In genomic region chr6:14924126-14925024, GRCh38 we compare ENCODE assay signal across 11 cellular contexts.
DNase-seq lines count a peak whose midpoint lies in the region; FAIRE-seq and TF ChIP-seq lines count a peak whose summit lies in the region.
"Had no signal": no experiment of that assay in that cellular context is flagged by ENCODE, and none has a peak within 500 bp of the region (broad histone marks: within the 10 kb centered on the region; RNA-seq: fewer than 3 reads in every experiment).

No MANE protein-coding gene starts in this region.

- H3K4me1 Mint-ChIP-seq in brain = peaks cover 62% of the 10 kb centered on the region
- no peaks in the 10 kb centered on the region for H3K4me1 Mint-ChIP-seq in activated CD4-positive, alpha-beta T cell treated with anti-CD3 and anti-CD28 coated beads, Interleukin-2, amount 10 ng/mL, durations not matched to agents 7 days and 5 days

- H3K14ac ChIP-seq in trophoblast cell (ENCODE audit: low read length) = no peak overlapping the region

- H3K27me3 Mint-ChIP-seq in brain = peaks cover 10% of the 10 kb centered on the region
- H3K27me3 Mint-ChIP-seq in activated CD4-positive, alpha-beta T cell treated with anti-CD3 and anti-CD28 coated beads, Interleukin-2, amount 10 ng/mL, durations not matched to agents 7 days and 5 days = peaks cover 3% of the 10 kb centered on the region
- H3K27me3 Mint-ChIP-seq: naive thymus-derived CD8-positive, alpha-beta T cell had no signal

- TF ChIP-seq POLR2A in uterus (IDR thresholded peaks at IDR 0.05) = no peak
- TF ChIP-seq POLR2A in GM12892 (IDR thresholded peaks at IDR 0.05; ENCODE audit: low read depth, low read length) = no peak

- no peak overlapping the region for H2AK5ac ChIP-seq in trophoblast cell (ENCODE audit: low read length)

- no peaks in the 10 kb centered on the region for H3K9me3 ChIP-seq in trophoblast cell (ENCODE audit: insufficient read depth, low read depth, low read length)
- no peaks in the 10 kb centered on the region for H3K9me3 ChIP-seq in uterus

- peak overlapping the region in 3 of 5 experiments; percentile 25 to 78 (median 76) for H3K27ac Mint-ChIP-seq in brain
- no peak overlapping the region for H3K27ac Mint-ChIP-seq in activated CD4-positive, alpha-beta T cell treated with anti-CD3 and anti-CD28 coated beads, Interleukin-2, amount 10 ng/mL, durations not matched to agents 7 days and 5 days
- H3K27ac Mint-ChIP-seq: naive thymus-derived CD8-positive, alpha-beta T cell had no signal

- H4K8ac ChIP-seq in trophoblast cell (ENCODE audit: low read depth, low read length) = no peak overlapping the region

- no peak overlapping the region for H3K4ac ChIP-seq in trophoblast cell (ENCODE audit: low read depth, low read length)

- H2AFZ ChIP-seq in trophoblast cell (ENCODE audit: insufficient read depth, low read length, poor library complexity) = no peak overlapping the region

- H3K9ac ChIP-seq in trophoblast cell (ENCODE audit: low read length) = no peak overlapping the region

- no peak overlapping the region for H3K27ac ChIP-seq in trophoblast cell (ENCODE audit: low read depth, low read length)
- no peak overlapping the region for H3K27ac ChIP-seq in uterus

- H3K18ac ChIP-seq in trophoblast cell (ENCODE audit: low read length) = no peak overlapping the region

- POLR2A ChIA-PET in activated CD4-positive, alpha-beta T cell treated with anti-CD3 and anti-CD28 coated beads, Interleukin-2, amount 10 ng/mL, durations not matched to agents 7 days and 5 days (lab: Charles Lee) = no interaction called here

- H3K4me3 ChIP-seq in trophoblast cell (ENCODE audit: low read depth, low read length) (no peak overlapping the region), uterus (no peak overlapping the region)

- FAIRE-seq in GM12892 (lab: Jason Lieb, UNC) = no peak
- FAIRE-seq: keratinocyte had no signal

- no peaks in the 10 kb centered on the region for H3K36me3 Mint-ChIP-seq in brain
- no peaks in the 10 kb centered on the region for H3K36me3 Mint-ChIP-seq in activated CD4-positive, alpha-beta T cell treated with anti-CD3 and anti-CD28 coated beads, Interleukin-2, amount 10 ng/mL, durations not matched to agents 7 days and 5 days (ENCODE audit: low read depth)
- H3K36me3 Mint-ChIP-seq: naive thymus-derived CD8-positive, alpha-beta T cell had no signal

- WGBS in trophoblast cell (ENCODE audit: extremely low coverage, insufficient coverage, insufficient read length) = no CpG with 5 or more reads among the region's 14 CpGs

- no peaks in the 10 kb centered on the region for H3K79me2 ChIP-seq in trophoblast cell (ENCODE audit: control insufficient read depth, insufficient read depth, low read length, poor library complexity)

- no peak overlapping the region for H4K12ac ChIP-seq in trophoblast cell (ENCODE audit: low read depth, low read length)

- no peaks in the 10 kb centered on the region for H3K79me1 ChIP-seq in trophoblast cell (ENCODE audit: low read length)

- DNase-seq in LHCN-M2 (ENCODE audit: low read depth) = peak; percentile 68
- peak; percentile 93 for DNase-seq in NCI-H2196 treated with DMSO at 0.1 percent for 48 hours (lab: John Stamatoyannopoulos, UW; ENCODE audit: unreplicated experiment)
- DNase-seq in trophoblast cell = peak; percentile 91 to 94
- DNase-seq in activated CD4-positive, alpha-beta T cell treated with anti-CD3 and anti-CD28 coated beads, Interleukin-2, amount 10 ng/mL, durations not matched to agents 7 days and 5 days = no peak
- no peak for DNase-seq in uterus
- no peak for DNase-seq in GM12892 (ENCODE audit: insufficient read length)
- DNase-seq in stimulated activated naive CD4-positive, alpha-beta T cell treated with Interleukin-2 at 50 U/mL for 16 hours (lab: John Stamatoyannopoulos, UW) = no peak
- DNase-seq: naive thymus-derived CD8-positive, alpha-beta T cell; Right ventricle myocardium superior had no signal

- no peaks in the 10 kb centered on the region for H3K27me3 ChIP-seq in trophoblast cell (ENCODE audit: insufficient read depth, low read length)
- no peaks in the 10 kb centered on the region for H3K27me3 ChIP-seq in uterus

- H3K23ac ChIP-seq in trophoblast cell (ENCODE audit: low read length) = no peak overlapping the region

- TF ChIP-seq CTCF in brain (conservative IDR thresholded peaks at IDR 0.05) (no peak), uterus (IDR thresholded peaks at IDR 0.05) (no peak)

- no peak overlapping the region for H2BK12ac ChIP-seq in trophoblast cell (ENCODE audit: low read length)

- intact Hi-C loops in uterus (cut with DNase I; ENCODE audit: low total_unique reads) = no loop called here

- CTCF ChIA-PET in activated CD4-positive, alpha-beta T cell treated with anti-CD3 and anti-CD28 coated beads, Interleukin-2, amount 10 ng/mL, durations not matched to agents 7 days and 5 days (lab: Charles Lee) = no interaction called here

- no peak overlapping the region for H4K91ac ChIP-seq in trophoblast cell (ENCODE audit: low read depth, low read length)

- no peak overlapping the region for H2BK5ac ChIP-seq in trophoblast cell (ENCODE audit: low read depth, low read length, poor library complexity)

- H3K36me3 ChIP-seq in trophoblast cell (ENCODE audit: control insufficient read depth in 1 of 2, insufficient read depth in 2 of 2, low read length in 2 of 2) (no peaks in the 10 kb centered on the region), uterus (no peaks in the 10 kb centered on the region)

- no peak overlapping the region for H2BK120ac ChIP-seq in trophoblast cell (ENCODE audit: insufficient read depth, low read length, poor library complexity)

- peak overlapping the region in 3 of 5 experiments; percentile 24 to 51 (median 28) for H3K4me3 Mint-ChIP-seq in brain
- no peak overlapping the region for H3K4me3 Mint-ChIP-seq in activated CD4-positive, alpha-beta T cell treated with anti-CD3 and anti-CD28 coated beads, Interleukin-2, amount 10 ng/mL, durations not matched to agents 7 days and 5 days
- H3K4me3 Mint-ChIP-seq: naive thymus-derived CD8-positive, alpha-beta T cell had no signal

- H3K9me3 Mint-ChIP-seq in brain = peaks cover 0 to 6% (median 0%) of the 10 kb centered on the region in 5 experiments
- H3K9me3 Mint-ChIP-seq in activated CD4-positive, alpha-beta T cell treated with anti-CD3 and anti-CD28 coated beads, Interleukin-2, amount 10 ng/mL, durations not matched to agents 7 days and 5 days = no peaks in the 10 kb centered on the region
- H3K9me3 Mint-ChIP-seq: naive thymus-derived CD8-positive, alpha-beta T cell had no signal

- H3K4me2 ChIP-seq in trophoblast cell (ENCODE audit: low read length) = no peak overlapping the region

- H3K4me1 ChIP-seq in trophoblast cell (ENCODE audit: control insufficient read depth in 1 of 2, insufficient read depth in 2 of 2, low read length in 2 of 2) (peaks cover 4 to 7% of the 10 kb centered on the region in 2 experiments), uterus (no peaks in the 10 kb centered on the region)

Comparison
In these comparisons a context has a peak if more than half of its experiments do, and no peak if none do; other contexts are left out.
1. DNase-seq: peak in LHCN-M2 (single experiment), NCI-H2196 treated with DMSO at 0.1 percent for 48 hours (single experiment) and trophoblast cell (2 of 2); none in activated CD4-positive, alpha-beta T cell treated with anti-CD3 and anti-CD28 coated beads, Interleukin-2, amount 10 ng/mL, durations not matched to agents 7 days and 5 days (single experiment), uterus (0 of 2), GM12892 (single experiment) and stimulated activated naive CD4-positive, alpha-beta T cell treated with Interleukin-2 at 50 U/mL for 16 hours (single experiment).